Comparison of ENCODE assay signal across 34 cellular contexts in the genomic region with DNA sequence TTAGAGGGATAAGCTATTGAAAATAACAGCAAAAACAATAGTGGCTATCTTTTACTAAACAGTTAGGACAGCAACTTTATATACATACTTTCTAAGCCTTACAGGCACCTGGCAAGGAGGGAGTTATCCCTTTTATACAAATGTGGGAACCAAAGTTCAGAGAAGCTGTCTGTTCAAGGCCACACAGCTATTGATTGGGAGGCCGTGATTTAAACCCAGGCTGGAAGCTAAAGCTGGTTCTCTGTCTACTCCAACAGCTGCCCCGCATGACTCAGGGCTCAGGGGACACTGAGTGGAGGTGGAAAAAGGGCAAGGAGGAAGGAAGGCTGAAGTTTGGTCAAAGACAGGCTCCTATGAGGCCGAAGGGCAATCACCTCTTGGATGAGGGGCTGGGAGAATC. TPM values are rescaled to one million over a fixed set of nuclear protein-coding genes. Genes with fewer than 3 reads are reported as not detected.
"Had no signal": no experiment of that assay in that cellular context is flagged by ENCODE, and none has a peak within 500 bp of the region (broad histone marks: within the 10 kb centered on the region; RNA-seq: fewer than 3 reads in every experiment).

No MANE protein-coding gene starts in this region.

- H3K9ac ChIP-seq: neural progenitor cell, parathyroid adenoma had no signal

- H3K4me1 ChIP-seq: neural progenitor cell, parathyroid adenoma, psoas muscle, spleen, testis, transverse colon, upper lobe of left lung, uterus had no signal

- H3K79me2 ChIP-seq: parathyroid adenoma had no signal

- H3K9me3 Mint-ChIP-seq: natural killer cell treated with Interleukin-12 subunit alpha and Interleukin-12 subunit beta and Interleukin-15 and Interleukin-18, amount 100 ng/mL, for 72 hours; stimulated activated memory B cell treated with anti-CD40 and anti-IgM and Interleukin-4, amounts not matched to agents 10 μg/mL and 1 μg/mL and 100 μg/mL, for 72 hours; stimulated activated naive CD8-positive, alpha-beta T cell treated with anti-CD3 and anti-CD28 coated beads, Interleukin-15, amount 100 ng/mL, for 72 hours had no signal

- H3K36me3 Mint-ChIP-seq: naive B cell; naive thymus-derived CD8-positive, alpha-beta T cell; natural killer cell treated with Interleukin-12 subunit alpha and Interleukin-12 subunit beta and Interleukin-15 and Interleukin-18, amount 100 ng/mL, for 72 hours; neural progenitor cell; stimulated activated memory B cell treated with anti-CD40 and anti-IgM and Interleukin-4, amounts not matched to agents 10 μg/mL and 1 μg/mL and 100 μg/mL, for 72 hours had no signal

- H3K9me3 ChIP-seq: ovary, spleen, suprapubic skin, testis, tibial artery, transverse colon, upper lobe of left lung, uterus had no signal

- H2AFZ ChIP-seq: neural progenitor cell, parathyroid adenoma had no signal

- H3K4me3 Mint-ChIP-seq: naive B cell; naive thymus-derived CD8-positive, alpha-beta T cell; natural killer cell treated with Interleukin-12 subunit alpha and Interleukin-12 subunit beta and Interleukin-15 and Interleukin-18, amount 100 ng/mL, for 72 hours; nephron progenitor cell; neural progenitor cell; stimulated activated memory B cell treated with anti-CD40 and anti-IgM and Interleukin-4, amounts not matched to agents 10 μg/mL and 1 μg/mL and 100 μg/mL, for 72 hours; stimulated activated naive CD8-positive, alpha-beta T cell treated with anti-CD3 and anti-CD28 coated beads, Interleukin-15, amount 100 ng/mL, for 72 hours had no signal

- H3K4me1 Mint-ChIP-seq: naive B cell; naive thymus-derived CD8-positive, alpha-beta T cell; nephron progenitor cell; stimulated activated memory B cell treated with anti-CD40 and anti-IgM and Interleukin-4, amounts not matched to agents 10 μg/mL and 1 μg/mL and 100 μg/mL, for 72 hours; stimulated activated naive CD8-positive, alpha-beta T cell treated with anti-CD3 and anti-CD28 coated beads, Interleukin-15, amount 100 ng/mL, for 72 hours had no signal

- H3K36me3 ChIP-seq: neural progenitor cell, ovary, spleen, suprapubic skin, tibial artery, transverse colon, upper lobe of left lung, uterus had no signal

- ATAC-seq: naive thymus-derived CD8-positive, alpha-beta T cell; right cardiac atrium; sciatic nerve; stimulated activated memory B cell treated with anti-CD40 and anti-IgM and Interleukin-4, amounts not matched to agents 10 μg/mL and 1 μg/mL and 100 μg/mL, for 72 hours; stimulated activated naive CD8-positive, alpha-beta T cell treated with anti-CD3 and anti-CD28 coated beads, Interleukin-15, amount 100 ng/mL, for 72 hours; stimulated activated naive CD8-positive, alpha-beta T cell treated with anti-CD3 and anti-CD28 coated beads, Interleukin-15, Interleukin-2, amounts not matched to agents 100 U/mL and 50 U/mL, for 24 hours had no signal

- DNase-seq: naive B cell; naive thymus-derived CD8-positive, alpha-beta T cell; nephron progenitor cell; occipital lobe; ovary; posterior cingulate gyrus; psoas muscle; right cardiac atrium; spleen; stimulated activated CD4-positive, alpha-beta T cell treated with anti-CD3 and anti-CD28 coated beads, Interleukin-12 subunit alpha, Interleukin-12 subunit beta, amount 100 ng/mL, for 4 hours; stimulated activated CD4-positive, alpha-beta T cell treated with anti-CD3 and anti-CD28 coated beads, Interleukin-1b, Interleukin-23, amount 100 ng/mL, for 48 hours; stimulated activated CD4-positive, alpha-beta T cell treated with anti-CD3 and anti-CD28 coated beads, Interleukin-4, amount 100 ng/mL, for 1 hour; stimulated activated CD4-positive, alpha-beta T cell treated with anti-CD3 and anti-CD28 coated beads, Interleukin-4, amount 100 ng/mL, for 4 hours; stimulated activated CD8-positive, alpha-beta memory T cell treated with anti-CD3 and anti-CD28 coated beads, Interleukin-4, amount 100 ng/mL, for 48 hours; stimulated activated naive CD4-positive, alpha-beta T cell; stimulated activated naive CD8-positive, alpha-beta T cell treated with anti-CD3 and anti-CD28 coated beads, Interleukin-15, amount 100 ng/mL, for 72 hours; stimulated activated naive CD8-positive, alpha-beta T cell treated with anti-CD3 and anti-CD28 coated beads, Interleukin-15, Interleukin-2, amounts not matched to agents 100 U/mL and 50 U/mL, for 24 hours; substantia nigra; testis; tibial artery; transverse colon; uterus had no signal

- H3K27me3 ChIP-seq: ovary, suprapubic skin, testis, tibial artery, transverse colon, upper lobe of left lung, uterus had no signal

- H3K4me2 ChIP-seq: neural progenitor cell, smooth muscle cell had no signal

- H3K27ac ChIP-seq: neural progenitor cell, ovary, parathyroid adenoma, psoas muscle, spleen, suprapubic skin, testis, tibial artery, transverse colon, upper lobe of left lung, uterus had no signal

- H3K4me3 ChIP-seq: neural progenitor cell, ovary, psoas muscle, smooth muscle cell, spleen, suprapubic skin, testis, tibial artery, transverse colon, upper lobe of left lung, uterus had no signal

- H3K27ac Mint-ChIP-seq: naive B cell; naive thymus-derived CD8-positive, alpha-beta T cell; natural killer cell treated with Interleukin-12 subunit alpha and Interleukin-12 subunit beta and Interleukin-15 and Interleukin-18, amount 100 ng/mL, for 72 hours; nephron progenitor cell; neural progenitor cell; progenitor cell of endocrine pancreas; stimulated activated memory B cell treated with anti-CD40 and anti-IgM and Interleukin-4, amounts not matched to agents 10 μg/mL and 1 μg/mL and 100 μg/mL, for 72 hours; stimulated activated naive CD8-positive, alpha-beta T cell treated with anti-CD3 and anti-CD28 coated beads, Interleukin-15, amount 100 ng/mL, for 72 hours had no signal

RNA-seq across cellular contexts. Expression of a gene that starts 26.7 kb away (rescaled TPM):
- total RNA-seq: myocyte, osteoblast, renal cortical epithelial cell had no signal
- polyA plus RNA-seq: naive thymus-derived CD8-positive, alpha-beta T cell had no signal
